10 cellular contexts compared by ENCODE assay signal in genomic region chr15:50262533-50262932, GRCh38. TPM values are rescaled to one million over a fixed set of nuclear protein-coding genes. Genes with fewer than 3 reads are reported as not detected.
A peak's percentile ranks its signal among the peaks of the same experiment; 100 is the strongest.
DNase-seq lines count a peak whose midpoint lies in the region; ATAC-seq, FAIRE-seq and TF ChIP-seq lines count a peak whose summit lies in the region.
"Had no signal": no experiment of that assay in that cellular context is flagged by ENCODE, and none has a peak within 500 bp of the region (broad histone marks: within the 10 kb centered on the region; RNA-seq: fewer than 3 reads in every experiment).

No MANE protein-coding gene starts in this region.

- no peak overlapping the region for H4K91ac ChIP-seq in mesenchymal stem cell (ENCODE audit: low read length)

- no TSS peak for BruUV-seq in GM12878 (replicated peaks; lab: Mats Ljungman, UMichigan)

- 22% methylated on average over 4 of the region's 4 CpGs for WGBS in GM12878 (ENCODE audit: insufficient coverage, insufficient replicate concordance, low lambda C conversion rate, missing lambda C conversion rate)
- 97% methylated on average over 4 of the region's 4 CpGs for WGBS in mesenchymal stem cell
- WGBS in spleen, 5 donors: 4 to 24% (median 15%) methylated on average over 4 of the region's 4 CpGs

- H3K9me3 ChIP-seq in GM12878 (replicated peaks; ENCODE audit: control insufficient read depth, insufficient read depth, low read length) (no peaks in the 10 kb centered on the region), mesenchymal stem cell (ENCODE audit: control insufficient read depth, low read length) (no peaks in the 10 kb centered on the region), spleen (peaks cover 0 to 4% (median 0%) of the 10 kb centered on the region in 8 donors)
- H3K9me3 ChIP-seq: Peyer's patch had no signal

- peaks cover 6% of the 10 kb centered on the region for H3K9me3 Mint-ChIP-seq in activated CD4-positive, alpha-beta T cell treated with anti-CD3 and anti-CD28 coated beads, Interleukin-2, amount 10 ng/mL, durations not matched to agents 24 days and 14 days

- H3K9ac ChIP-seq in GM12878 (ENCODE audit: control insufficient read depth, insufficient read depth, low read length) (no peak overlapping the region), mesenchymal stem cell (ENCODE audit: low read length) (no peak overlapping the region)

- H3K4me1 ChIP-seq in GM12878 (ENCODE audit: control insufficient read depth, insufficient read depth, low read length) (peaks cover 18% of the 10 kb centered on the region), mesenchymal stem cell (ENCODE audit: control insufficient read depth, insufficient read depth, low read depth, low read length) (no peaks in the 10 kb centered on the region), spleen (peaks cover 0 to 52% (median 14%) of the 10 kb centered on the region in 6 donors)
- H3K4me1 ChIP-seq: Peyer's patch had no signal

- POLR2A ChIA-PET in GM12878 (lab: Charles Lee): no interaction called here

- no peak overlapping the region for H3K4ac ChIP-seq in mesenchymal stem cell (ENCODE audit: low read depth in 1 of 2, low read length in 2 of 2)

- TF ChIP-seq POLR2A in GM12878 (IDR thresholded peaks at IDR 0.05; ENCODE audit: low read depth, low read length) (no peak), spleen (IDR thresholded peaks at IDR 0.05) (no peak)

- SMC1A ChIA-PET in GM12878 (lab: Charles Lee; ENCODE audit: uncharacterized antibody, unreplicated experiment): interaction anchor here (0.6 kb wide), 1 partner anchor 91 kb away, joined by 4 read pairs; no protein-coding TSS in a partner anchor

- H3K27me3 ChIP-seq in GM12878 (replicated peaks in 1 of 2; ENCODE audit: control insufficient read depth in 2 of 2, insufficient read depth in 2 of 2, low read length in 1 of 2) (no peaks in the 10 kb centered on the region), mesenchymal stem cell (ENCODE audit: control insufficient read depth in 1 of 2, insufficient read depth in 1 of 2, low read length in 2 of 2) (peaks cover 12 to 47% of the 10 kb centered on the region in 2 experiments), spleen (replicated peaks in 1 of 7) (peaks cover 0 to 6% (median 0%) of the 10 kb centered on the region in 7 donors)
- H3K27me3 ChIP-seq: Peyer's patch had no signal

- CTCF ChIA-PET in GM12878 (lab: Yijun Ruan, JAX): interaction anchor here (0.8 to 1.0 kb wide), 2 partner anchors 54 to 79 kb away, joined by 4 read pairs; no protein-coding TSS in a partner anchor

- H3K36me3 ChIP-seq in GM12878 (ENCODE audit: control insufficient read depth in 2 of 2, insufficient read depth in 2 of 2, low read length in 1 of 2): no peaks in the 10 kb centered on the region
- H3K36me3 ChIP-seq in mesenchymal stem cell (ENCODE audit: control insufficient read depth in 1 of 2, insufficient read depth in 2 of 2, low read depth in 1 of 2, low read length in 2 of 2): no peaks in the 10 kb centered on the region
- H3K36me3 ChIP-seq in spleen: no peaks in the 10 kb centered on the region
- H3K36me3 ChIP-seq: Peyer's patch had no signal

- no peaks in the 10 kb centered on the region for H4K20me1 ChIP-seq in GM12878 (ENCODE audit: control insufficient read depth, insufficient read depth)

- H3K18ac ChIP-seq in mesenchymal stem cell (ENCODE audit: low read depth in 1 of 2, low read length in 2 of 2): no peak overlapping the region

- H2BK120ac ChIP-seq in mesenchymal stem cell (ENCODE audit: low read depth, low read length): no peak overlapping the region

- H3K14ac ChIP-seq in mesenchymal stem cell (ENCODE audit: low read length in 2 of 2): no peak overlapping the region

- peaks cover 7% of the 10 kb centered on the region for H3K36me3 Mint-ChIP-seq in activated CD4-positive, alpha-beta T cell treated with anti-CD3 and anti-CD28 coated beads, Interleukin-2, amount 10 ng/mL, durations not matched to agents 24 days and 14 days (ENCODE audit: low read depth)

- peak; percentile 54 for FAIRE-seq in GM12878 (lab: Jason Lieb, UNC)
- FAIRE-seq: keratinocyte had no signal

- no peak for TF ChIP-seq RAD21 in GM12878 (IDR thresholded peaks at IDR 0.05; ENCODE audit: insufficient read depth, low read depth, low read length)

- intact Hi-C loops in activated CD4-positive, alpha-beta T cell treated with anti-CD3 and anti-CD28 coated beads, Interleukin-2, amount 10 ng/mL, durations not matched to agents 24 days and 14 days (cut with micrococcal nuclease): loop anchor here (1.0 to 5.0 kb wide), 10 partner anchors 13 to 1335 kb away; no protein-coding TSS in a partner anchor
- intact Hi-C loops in GM12878 (cut with micrococcal nuclease; ENCODE audit: unreplicated experiment): no loop called here
- intact Hi-C loops in spleen (cut with DNase I; ENCODE audit: low total_unique reads): no loop called here

- DNase-seq in GM20000 (ENCODE audit: low spot score): peak; percentile 19
- DNase-seq in activated CD4-positive, alpha-beta T cell treated with anti-CD3 and anti-CD28 coated beads, Interleukin-2, amount 10 ng/mL, durations not matched to agents 24 days and 14 days: peak; percentile 90
- no peak for DNase-seq in GM12878 (ENCODE audit: low read depth, low spot score)
- peak; percentile 18 to 66 for DNase-seq in stimulated activated CD4-positive, alpha-beta T cell treated with anti-CD3 and anti-CD28 coated beads, Interleukin-4, amount 100 ng/mL, for 4 hours
- DNase-seq in mesenchymal stem cell: no peak
- DNase-seq in spleen: no peak
- no peak for DNase-seq in foreskin melanocyte

- H3K4me3 ChIP-seq in GM12878 (no peak overlapping the region), mesenchymal stem cell (ENCODE audit: insufficient read depth in 1 of 2, low read depth in 1 of 2, low read length in 2 of 2) (no peak overlapping the region), spleen (no peak overlapping the region)
- H3K4me3 ChIP-seq: Peyer's patch had no signal

- H3K27ac ChIP-seq in GM12878 (ENCODE audit: control insufficient read depth, insufficient read depth): no peak overlapping the region
- H3K27ac ChIP-seq in mesenchymal stem cell (ENCODE audit: low read length, poor library complexity, severe bottlenecking): no peak overlapping the region
- H3K27ac ChIP-seq in spleen: peak overlapping the region in 3 of 8 donors; percentile 3 to 38 (median 21)
- H3K27ac ChIP-seq: Peyer's patch had no signal

- H3K4me1 Mint-ChIP-seq in activated CD4-positive, alpha-beta T cell treated with anti-CD3 and anti-CD28 coated beads, Interleukin-2, amount 10 ng/mL, durations not matched to agents 24 days and 14 days: peaks cover 57% of the 10 kb centered on the region

- no peaks in the 10 kb centered on the region for H3K27me3 Mint-ChIP-seq in activated CD4-positive, alpha-beta T cell treated with anti-CD3 and anti-CD28 coated beads, Interleukin-2, amount 10 ng/mL, durations not matched to agents 24 days and 14 days

- no peak overlapping the region for H2BK12ac ChIP-seq in mesenchymal stem cell (ENCODE audit: low read length in 2 of 2)

- H4K8ac ChIP-seq in mesenchymal stem cell (ENCODE audit: low read length): no peak overlapping the region

- H2BK15ac ChIP-seq in mesenchymal stem cell (ENCODE audit: low read depth, poor library complexity, severe bottlenecking): no peak overlapping the region

- no peak for TF ChIP-seq CTCF in GM20000 (IDR thresholded peaks at IDR 0.05; ENCODE audit: extremely low read depth, missing control alignments)
- no peak for TF ChIP-seq CTCF in GM12878 (IDR thresholded peaks at IDR 0.05 in 2 of 3, conservative IDR thresholded peaks at IDR 0.05 in 1 of 3; ENCODE audit: control insufficient read depth in 2 of 3, extremely low read depth in 1 of 3, insufficient read depth in 1 of 3, low read depth in 3 of 3, low read length in 3 of 3)
- no peak for TF ChIP-seq CTCF in spleen (IDR thresholded peaks at IDR 0.05 in 8 of 11, conservative IDR thresholded peaks at IDR 0.05 in 3 of 11)

- H2AK5ac ChIP-seq in mesenchymal stem cell (ENCODE audit: low read length, severe bottlenecking): no peak overlapping the region

- H3K4me3 Mint-ChIP-seq in activated CD4-positive, alpha-beta T cell treated with anti-CD3 and anti-CD28 coated beads, Interleukin-2, amount 10 ng/mL, durations not matched to agents 24 days and 14 days: peak overlapping the region; percentile 69

- RAD21 ChIA-PET in GM12878 (lab: Charles Lee; ENCODE audit: unreplicated experiment): interaction anchor here (1.9 kb wide), 1 partner anchor 53 kb away, joined by 7 read pairs; no protein-coding TSS in a partner anchor

- no peaks in the 10 kb centered on the region for H3K79me1 ChIP-seq in mesenchymal stem cell (replicated peaks; ENCODE audit: low read length, poor library complexity, severe bottlenecking)

- ATAC-seq in GM12878: peak; percentile 21
- no peak for ATAC-seq in GM19035 (IDR thresholded peaks at IDR 0.05; ENCODE audit: unreplicated experiment)

- H2AFZ ChIP-seq in GM12878 (ENCODE audit: control insufficient read depth, low read depth, low read length): no peak overlapping the region
- H2AFZ ChIP-seq in mesenchymal stem cell (ENCODE audit: low read depth, low read length): no peak overlapping the region

- no peak for TF ChIP-seq EP300 in GM12878 (IDR thresholded peaks at IDR 0.05; ENCODE audit: borderline replicate concordance in 1 of 2, control insufficient read depth in 1 of 2, low read depth in 2 of 2, low read length in 2 of 2)

- H3K4me2 ChIP-seq in GM12878 (ENCODE audit: control insufficient read depth, insufficient read depth) (no peak overlapping the region), mesenchymal stem cell (ENCODE audit: low read length, poor library complexity, severe bottlenecking) (no peak overlapping the region)

- in situ Hi-C loops in GM12878 (cut with MboI): no loop called here

- H3K27ac Mint-ChIP-seq in activated CD4-positive, alpha-beta T cell treated with anti-CD3 and anti-CD28 coated beads, Interleukin-2, amount 10 ng/mL, durations not matched to agents 24 days and 14 days: peak overlapping the region; percentile 95

- no peak overlapping the region for H2BK5ac ChIP-seq in mesenchymal stem cell (ENCODE audit: low read depth, low read length, poor library complexity, severe bottlenecking)

- H3K79me2 ChIP-seq in GM12878 (ENCODE audit: control insufficient read depth, insufficient read depth, low read length): no peaks in the 10 kb centered on the region

- H3K23ac ChIP-seq in mesenchymal stem cell (ENCODE audit: low read length in 2 of 2): no peak overlapping the region

RNA-seq across cellular contexts. Expression of gene HDC, which starts 3.0 kb away (rescaled TPM):
- 2.7 and 3.1 TPM in 2 replicates for total RNA-seq in activated CD4-positive, alpha-beta T cell treated with anti-CD3 and anti-CD28 coated beads, Interleukin-2, amount 10 ng/mL, durations not matched to agents 24 days and 14 days
- total RNA-seq in GM12878 (2013; cell fraction: nucleolus; rRNA removed): not detected in 2 replicates
- not detected in 2 replicates for total RNA-seq in GM12878 (2014; rRNA removed)
- not detected in 2 replicates for total RNA-seq in GM12878 (2014; rRNA removed; fragmentation: Illumina TruSeq; extraction: Trizol)
- not detected in 2 replicates for total RNA-seq in GM12878 (2021)
- not detected for polyA plus RNA-seq in GM12878 (2011; ENCODE audit: low read depth)
- not detected in 2 replicates for polyA plus RNA-seq in GM12878 (2011; rRNA removed)
- polyA plus RNA-seq in GM12878 (2011; cell fraction: cytosol; rRNA removed): not detected in 2 replicates
- not detected in 2 replicates for polyA plus RNA-seq in GM12878 (2011; cell fraction: nucleus; rRNA removed)
- not detected in 2 replicates for polyA plus RNA-seq in GM12878 (2012)
- not detected in 2 replicates for polyA plus RNA-seq in GM12878 (2014; fragmentation: Illumina TruSeq; extraction: Trizol)
- polyA plus RNA-seq in GM12878 (2014; fragmentation: Nextera tagmentation; extraction: Ambion mirVana): not detected
- not detected in 2 replicates for polyA plus RNA-seq in GM12878 (2014; rRNA removed)
- not detected for polyA plus RNA-seq in GM12878 (2016; fragmentation: Nextera tagmentation; extraction: Ambion mirVana)
- polyA minus RNA-seq in GM12878 (2011; rRNA and poly(A)+ RNA removed): not detected in 2 replicates
- polyA minus RNA-seq in GM12878 (2011; cell fraction: cytosol; rRNA and poly(A)+ RNA removed): not detected in 2 replicates
- polyA minus RNA-seq in GM12878 (2011; cell fraction: nucleus; rRNA and poly(A)+ RNA removed): not detected in 2 replicates
- not detected for polyA plus RNA-seq in mesenchymal stem cell (2013, experiment 1 of 2)
- not detected for polyA plus RNA-seq in mesenchymal stem cell (2013, experiment 2 of 2)
- total RNA-seq in spleen: 1 to 10 TPM in 4 of 7 donors, under 1 TPM in 2, not detected in 1; 0.47 to 2.9 (median 1.8) TPM
- under 1 TPM in 1 of 3 donors, not detected in 2; 0.22 TPM for polyA plus RNA-seq in spleen
- polyA plus RNA-seq: keratinocyte had no signal

Comparison
In these comparisons a context has a peak if more than half of its experiments do, and no peak if none do; other contexts are left out.
1. DNase-seq: peak in GM20000 (single experiment), activated CD4-positive, alpha-beta T cell treated with anti-CD3 and anti-CD28 coated beads, Interleukin-2, amount 10 ng/mL, durations not matched to agents 24 days and 14 days (single experiment) and stimulated activated CD4-positive, alpha-beta T cell treated with anti-CD3 and anti-CD28 coated beads, Interleukin-4, amount 100 ng/mL, for 4 hours (2 of 2); none in GM12878 (single experiment), mesenchymal stem cell (single experiment), spleen (single experiment) and foreskin melanocyte (single experiment).